17 cellular contexts compared by ENCODE assay signal in the genomic region with DNA sequence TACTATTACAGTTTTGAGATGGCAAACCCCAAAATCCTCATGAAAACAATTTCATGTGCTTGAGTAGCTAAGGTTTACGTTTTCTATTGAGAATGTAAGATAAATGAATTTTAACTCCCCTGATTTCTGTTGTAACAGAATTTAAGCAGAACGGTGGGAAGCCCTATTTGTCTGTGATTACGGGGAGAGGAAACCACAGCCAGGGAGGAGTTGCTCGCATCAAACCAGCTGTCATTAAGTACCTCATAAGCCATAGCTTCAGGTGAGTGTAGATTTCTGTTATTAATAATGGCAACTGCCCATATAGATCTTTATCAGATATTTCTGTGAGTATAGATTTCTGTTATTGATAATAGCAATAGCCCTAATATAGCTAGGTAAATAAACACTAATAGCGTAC. TPM values are rescaled to one million over a fixed set of nuclear protein-coding genes. Genes with fewer than 3 reads are reported as not detected.
A peak's percentile ranks its signal among the peaks of the same experiment; 100 is the strongest.
DNase-seq lines count a peak whose midpoint lies in the region; ATAC-seq, FAIRE-seq and TF ChIP-seq lines count a peak whose summit lies in the region.
"Had no signal": no experiment of that assay in that cellular context is flagged by ENCODE, and none has a peak within 500 bp of the region (broad histone marks: within the 10 kb centered on the region; RNA-seq: fewer than 3 reads in every experiment).

No MANE protein-coding gene starts in this region.

- no peak overlapping the region for H3K4me3 ChIP-seq in A673 (ENCODE audit: low read depth, low read length, poor library complexity, severe bottlenecking)
- H3K4me3 ChIP-seq in Jurkat, Clone E6-1 (ENCODE audit: low read length), result no peak overlapping the region
- no peak overlapping the region for H3K4me3 ChIP-seq in kidney (ENCODE audit: low read length in 2 of 2)

- H3K9me3 ChIP-seq in A673 (ENCODE audit: low read depth, low read length, poor library complexity, severe bottlenecking), result peaks cover 7% of the 10 kb centered on the region
- H3K9me3 ChIP-seq in kidney (ENCODE audit: control insufficient read depth in 1 of 2, low read length in 2 of 2), result peaks cover 0 to 5% of the 10 kb centered on the region in 2 donors

- no TSS peak for BruUV-seq in A673 (replicated peaks; lab: Mats Ljungman, UMichigan)

- TF ChIP-seq CTCF in A673 (conservative IDR thresholded peaks at IDR 0.05; ENCODE audit: low read depth, low read length) (no peak), kidney (IDR thresholded peaks at IDR 0.05; ENCODE audit: borderline replicate concordance, extremely low read depth, insufficient read depth) (no peak)

- DNase-seq in activated CD4-positive, alpha-beta T cell treated with anti-CD3 and anti-CD28 coated beads for 4 hours, result peak; percentile 20 to 37
- DNase-seq in activated CD4-positive, alpha-beta T cell treated with anti-CD3 and anti-CD28 coated beads, Interleukin-2, amount 50 U/mL, for 48 hours, result no peak
- DNase-seq in A673 (ENCODE audit: low spot score) (no peak), kidney (no peak)
- DNase-seq in Jurkat, Clone E6-1 (ENCODE audit: low read depth, low spot score), result peak; percentile 80
- no peak for DNase-seq in activated naive CD8-positive, alpha-beta T cell treated with anti-CD3 and anti-CD28 coated beads for 36 hours
- DNase-seq: EL; foreskin melanocyte; NCI-H146; NK-92 treated with Interleukin-12 subunit alpha and Interleukin-12 subunit beta, amount 100 ng/mL, for 24 hours had no signal

- H3K36me3 ChIP-seq in A673 (ENCODE audit: insufficient read depth, low read length, poor library complexity, severe bottlenecking) (peaks cover 15% of the 10 kb centered on the region), kidney (ENCODE audit: control insufficient read depth in 1 of 2, insufficient read depth in 2 of 2, low read length in 2 of 2) (no peaks in the 10 kb centered on the region)

- POLR2A ChIA-PET in A673 (lab: Charles Lee; ENCODE audit: low non-redundant PET), result no interaction called here

- intact Hi-C loops in A673 (cut with micrococcal nuclease; ENCODE audit: unreplicated experiment), result loop anchor here (5.0 kb wide), 1 partner anchor 45 kb away; the partner anchor contains the start of gene RHOH
- intact Hi-C loops in kidney (cut with DNase I), result no loop called here

- no peak overlapping the region for H3K9ac ChIP-seq in kidney (ENCODE audit: low read length in 2 of 2)

- no peak for FAIRE-seq in kidney (lab: Jason Lieb, UNC)
- FAIRE-seq: astrocyte had no signal

- H3K4me3 Mint-ChIP-seq in activated naive CD8-positive, alpha-beta T cell treated with anti-CD3 and anti-CD28 coated beads for 36 hours, result no peak overlapping the region
- H3K4me3 Mint-ChIP-seq: mesothelial cell of epicardium, WTC11 had no signal

- peaks cover 28% of the 10 kb centered on the region for H3K36me3 Mint-ChIP-seq in activated naive CD8-positive, alpha-beta T cell treated with anti-CD3 and anti-CD28 coated beads for 36 hours

- ATAC-seq in HG02588 (IDR thresholded peaks at IDR 0.05; ENCODE audit: unreplicated experiment) (no peak), HG03342 (IDR thresholded peaks at IDR 0.05; ENCODE audit: unreplicated experiment) (no peak)
- ATAC-seq: WTC11 had no signal

- H3K4me1 ChIP-seq in A673 (ENCODE audit: insufficient read depth, low read length, poor library complexity, severe bottlenecking) (peaks cover 9% of the 10 kb centered on the region), kidney (ENCODE audit: control insufficient read depth in 1 of 2, insufficient read depth in 1 of 2, low read depth in 1 of 2, low read length in 2 of 2) (no peaks in the 10 kb centered on the region)

- no peaks in the 10 kb centered on the region for H3K27me3 ChIP-seq in A673 (replicated peaks; ENCODE audit: insufficient read depth, low read depth, low read length, poor library complexity)

- H3K9me3 Mint-ChIP-seq in activated naive CD8-positive, alpha-beta T cell treated with anti-CD3 and anti-CD28 coated beads for 36 hours, result peaks cover 13% of the 10 kb centered on the region

- H3K27ac Mint-ChIP-seq in activated naive CD8-positive, alpha-beta T cell treated with anti-CD3 and anti-CD28 coated beads for 36 hours, result peak overlapping the region; percentile 58
- H3K27ac Mint-ChIP-seq: mesothelial cell of epicardium, WTC11 had no signal

- H3K27me3 Mint-ChIP-seq in activated naive CD8-positive, alpha-beta T cell treated with anti-CD3 and anti-CD28 coated beads for 36 hours, result no peaks in the 10 kb centered on the region

- H3K27ac ChIP-seq in A673 (ENCODE audit: low read depth, low read length, poor library complexity, severe bottlenecking) (peak overlapping the region; percentile 41), kidney (ENCODE audit: low read depth in 2 of 2, low read length in 2 of 2) (no peak overlapping the region)
- H3K27ac ChIP-seq: RWPE1 had no signal

- H3K4me1 Mint-ChIP-seq in activated naive CD8-positive, alpha-beta T cell treated with anti-CD3 and anti-CD28 coated beads for 36 hours, result peaks cover 31% of the 10 kb centered on the region
- H3K4me1 Mint-ChIP-seq: WTC11 had no signal

- CTCF ChIA-PET in A673 (lab: Charles Lee), result interaction anchor here (0.7 kb wide), 1 partner anchor 164 kb away, joined by 4 read pairs; no protein-coding TSS in a partner anchor

RNA-seq across cellular contexts. Expression of gene RHOH, which starts 44.2 kb away (rescaled TPM):
- total RNA-seq in A673 (2021), result 66.8 and 74.2 TPM in 2 replicates
- 136 TPM for polyA plus RNA-seq in Jurkat, Clone E6-1 (2012; ENCODE audit: insufficient read depth, insufficient read length)
- total RNA-seq in activated naive CD8-positive, alpha-beta T cell treated with anti-CD3 and anti-CD28 coated beads for 36 hours, result 100 to 1,000 TPM; 112 to 114 TPM
- total RNA-seq in kidney, result 14.1 TPM
- 0.17 TPM for polyA plus RNA-seq in kidney (ENCODE audit: insufficient read depth, low read depth, low replicate concordance)
- total RNA-seq: astrocyte, HT-29 had no signal

Comparison
In these comparisons a context has a peak if more than half of its experiments do, and no peak if none do; other contexts are left out.
1. DNase-seq: peak in activated CD4-positive, alpha-beta T cell treated with anti-CD3 and anti-CD28 coated beads for 4 hours (2 of 2) and Jurkat, Clone E6-1 (single experiment); none in activated CD4-positive, alpha-beta T cell treated with anti-CD3 and anti-CD28 coated beads, Interleukin-2, amount 50 U/mL, for 48 hours (0 of 2), A673 (single experiment), activated naive CD8-positive, alpha-beta T cell treated with anti-CD3 and anti-CD28 coated beads for 36 hours (single experiment) and kidney (single experiment).